ENCODE assay signal across 25 cellular contexts in genomic region chr2:48515588-48515987, GRCh38. TPM values are rescaled to one million over a fixed set of nuclear protein-coding genes. Genes with fewer than 3 reads are reported as not detected.
A peak's percentile ranks its signal among the peaks of the same experiment; 100 is the strongest.
DNase-seq lines count a peak whose midpoint lies in the region; ATAC-seq and TF ChIP-seq lines count a peak whose summit lies in the region.
"Had no signal": no experiment of that assay in that cellular context is flagged by ENCODE, and none has a peak within 500 bp of the region (broad histone marks: within the 10 kb centered on the region; RNA-seq: fewer than 3 reads in every experiment).

No MANE protein-coding gene starts in this region.

- peak overlapping the region; percentile 91 for H3K27ac Mint-ChIP-seq in osteocyte (ENCODE audit: unreplicated experiment)
- no peak overlapping the region for H3K27ac Mint-ChIP-seq in stimulated activated naive CD8-positive, alpha-beta T cell treated with anti-CD3 and anti-CD28 coated beads, Interleukin-15, amount 100 ng/mL, for 72 hours
- H3K27ac Mint-ChIP-seq: activated naive CD4-positive, alpha-beta T cell treated with anti-CD3 and anti-CD28 coated beads, Interleukin-2, amount 50 U/mL, for 24 hours; endodermal cell; stimulated activated memory B cell treated with anti-CD40 and anti-IgM and Interleukin-4, amounts not matched to agents 10 μg/mL and 1 μg/mL and 100 μg/mL, for 72 hours; T-helper 2 cell treated with Interferon-gamma antibody and Interleukin-4, amounts not matched to agents 5 μg/mL and 100 μg/mL, for 36 hours had no signal

- H3K4me1 Mint-ChIP-seq in osteocyte (ENCODE audit: unreplicated experiment): peaks cover 46% of the 10 kb centered on the region
- H3K4me1 Mint-ChIP-seq in stimulated activated naive CD8-positive, alpha-beta T cell treated with anti-CD3 and anti-CD28 coated beads, Interleukin-15, amount 100 ng/mL, for 72 hours: no peaks in the 10 kb centered on the region
- H3K4me1 Mint-ChIP-seq: activated naive CD4-positive, alpha-beta T cell treated with anti-CD3 and anti-CD28 coated beads, Interleukin-2, amount 50 U/mL, for 24 hours; stimulated activated memory B cell treated with anti-CD40 and anti-IgM and Interleukin-4, amounts not matched to agents 10 μg/mL and 1 μg/mL and 100 μg/mL, for 72 hours had no signal

- intact Hi-C loops in left ventricle myocardium inferior (cut with micrococcal nuclease) (no loop called here), aorta (cut with DNase I) (no loop called here)

- WGBS in aorta, 2 donors: 49 to 54% methylated on average over 6 of the region's 6 CpGs

- H3K36me3 ChIP-seq in left ventricle myocardium inferior: peaks cover 50% of the 10 kb centered on the region
- H3K36me3 ChIP-seq in aorta (ENCODE audit: control insufficient read depth in 1 of 2, insufficient read depth in 2 of 2, low read length in 1 of 2): peaks cover 0 to 12% of the 10 kb centered on the region in 2 donors

- peak overlapping the region; percentile 70 for H3K27ac ChIP-seq in left ventricle myocardium inferior (replicated peaks)
- peak overlapping the region; percentile 25 to 39 for H3K27ac ChIP-seq in aorta (ENCODE audit: low read depth in 1 of 2, low read length in 2 of 2)
- H3K27ac ChIP-seq: 22Rv1, pancreas had no signal

- H3K4me3 ChIP-seq in left ventricle myocardium inferior (no peak overlapping the region), aorta (ENCODE audit: low read length in 2 of 2) (no peak overlapping the region)
- H3K4me3 ChIP-seq: K562, pancreas, spleen had no signal

- no peaks in the 10 kb centered on the region for H3K9me3 Mint-ChIP-seq in osteocyte (ENCODE audit: unreplicated experiment)
- H3K9me3 Mint-ChIP-seq in stimulated activated naive CD8-positive, alpha-beta T cell treated with anti-CD3 and anti-CD28 coated beads, Interleukin-15, amount 100 ng/mL, for 72 hours: no peaks in the 10 kb centered on the region
- H3K9me3 Mint-ChIP-seq: activated naive CD4-positive, alpha-beta T cell treated with anti-CD3 and anti-CD28 coated beads, Interleukin-2, amount 50 U/mL, for 24 hours; endodermal cell; stimulated activated memory B cell treated with anti-CD40 and anti-IgM and Interleukin-4, amounts not matched to agents 10 μg/mL and 1 μg/mL and 100 μg/mL, for 72 hours; T-helper 2 cell treated with Interferon-gamma antibody and Interleukin-4, amounts not matched to agents 5 μg/mL and 100 μg/mL, for 36 hours had no signal

- H3K27me3 Mint-ChIP-seq in osteocyte (ENCODE audit: unreplicated experiment): no peaks in the 10 kb centered on the region
- no peaks in the 10 kb centered on the region for H3K27me3 Mint-ChIP-seq in stimulated activated naive CD8-positive, alpha-beta T cell treated with anti-CD3 and anti-CD28 coated beads, Interleukin-15, amount 100 ng/mL, for 72 hours
- H3K27me3 Mint-ChIP-seq: activated naive CD4-positive, alpha-beta T cell treated with anti-CD3 and anti-CD28 coated beads, Interleukin-2, amount 50 U/mL, for 24 hours; stimulated activated memory B cell treated with anti-CD40 and anti-IgM and Interleukin-4, amounts not matched to agents 10 μg/mL and 1 μg/mL and 100 μg/mL, for 72 hours had no signal

- H3K9me3 ChIP-seq in left ventricle myocardium inferior (replicated peaks) (no peaks in the 10 kb centered on the region), aorta (ENCODE audit: control insufficient read depth, low read length) (no peaks in the 10 kb centered on the region)
- H3K9me3 ChIP-seq: pancreas, spleen had no signal

- H3K4me3 Mint-ChIP-seq in osteocyte (ENCODE audit: unreplicated experiment): no peak overlapping the region
- H3K4me3 Mint-ChIP-seq in stimulated activated naive CD8-positive, alpha-beta T cell treated with anti-CD3 and anti-CD28 coated beads, Interleukin-15, amount 100 ng/mL, for 72 hours: no peak overlapping the region
- H3K4me3 Mint-ChIP-seq: activated naive CD4-positive, alpha-beta T cell treated with anti-CD3 and anti-CD28 coated beads, Interleukin-2, amount 50 U/mL, for 24 hours; endodermal cell; stimulated activated memory B cell treated with anti-CD40 and anti-IgM and Interleukin-4, amounts not matched to agents 10 μg/mL and 1 μg/mL and 100 μg/mL, for 72 hours; T-helper 2 cell treated with Interferon-gamma antibody and Interleukin-4, amounts not matched to agents 5 μg/mL and 100 μg/mL, for 36 hours had no signal

- no peak for TF ChIP-seq CTCF in left ventricle myocardium inferior (IDR thresholded peaks at IDR 0.05; ENCODE audit: borderline replicate concordance)
- TF ChIP-seq CTCF in osteocyte (IDR thresholded peaks at IDR 0.05): no peak

- H3K27me3 ChIP-seq in left ventricle myocardium inferior (ENCODE audit: low read depth): no peaks in the 10 kb centered on the region
- H3K27me3 ChIP-seq in aorta (ENCODE audit: control insufficient read depth in 1 of 2, insufficient read depth in 2 of 2, low read length in 1 of 2): no peaks in the 10 kb centered on the region
- H3K27me3 ChIP-seq: pancreas, spleen had no signal

- no peak for ATAC-seq in aorta (ENCODE audit: low FRiP score)
- no peak for ATAC-seq in HG03108 (IDR thresholded peaks at IDR 0.05; ENCODE audit: unreplicated experiment)
- ATAC-seq in stimulated activated naive CD8-positive, alpha-beta T cell treated with anti-CD3 and anti-CD28 coated beads, Interleukin-15, amount 100 ng/mL, for 72 hours: no peak
- ATAC-seq: K562; pancreas; stimulated activated memory B cell treated with anti-CD40 and anti-IgM and Interleukin-4, amounts not matched to agents 10 μg/mL and 1 μg/mL and 100 μg/mL, for 72 hours had no signal

- H3K4me1 ChIP-seq in left ventricle myocardium inferior (peaks cover 8% of the 10 kb centered on the region), aorta (ENCODE audit: control insufficient read depth in 1 of 2, insufficient read depth in 2 of 2, low read length in 2 of 2) (no peaks in the 10 kb centered on the region)
- H3K4me1 ChIP-seq: pancreas had no signal

- peaks cover 26% of the 10 kb centered on the region for H3K36me3 Mint-ChIP-seq in osteocyte (ENCODE audit: unreplicated experiment)

- DNase-seq in NCI-H82 treated with DMSO at 0.1 percent for 48 hours (lab: John Stamatoyannopoulos, UW; ENCODE audit: unreplicated experiment): peak; percentile 21
- no peak for DNase-seq in NCI-H82 (lab: John Stamatoyannopoulos, UW)
- no peak for DNase-seq in left ventricle myocardium inferior
- DNase-seq in osteocyte (ENCODE audit: extremely low spot score, unreplicated experiment): no peak
- DNase-seq in aorta: no peak
- DNase-seq in NCI-H510A treated with DMSO at 0.1 percent for 48 hours (lab: John Stamatoyannopoulos, UW): no peak
- DNase-seq in stimulated activated naive CD8-positive, alpha-beta T cell treated with anti-CD3 and anti-CD28 coated beads, Interleukin-15, amount 100 ng/mL, for 72 hours: no peak
- DNase-seq: activated CD4-positive, CD25-positive, alpha-beta regulatory T cell treated with anti-CD3 and anti-CD28 coated beads, Interleukin-2, amount 50 U/mL, for 72 hours; activated CD8-positive, alpha-beta memory T cell treated with anti-CD3 and anti-CD28 coated beads, Interleukin-2, amount 50 U/mL, for 48 hours; C1 segment of cervical spinal cord; central memory CD4-positive, alpha-beta T cell; DND-41; endodermal cell; foreskin melanocyte; mesendoderm; NCI-H1092 treated with DMSO at 0.1 percent for 48 hours; pancreas; SHP77; spleen had no signal

RNA-seq across cellular contexts. Expression of gene STON1, which starts 14.4 kb away (rescaled TPM):
- total RNA-seq in left ventricle myocardium inferior: 6.9 TPM
- total RNA-seq in osteocyte: 37.5 and 38.0 TPM in 2 replicates
- 10 to 100 TPM; 27.5 to 28.6 TPM for total RNA-seq in aorta
- polyA plus RNA-seq in aorta: 10 to 100 TPM; 12.8 to 22.2 TPM
